Comparison of ENCODE assay signal across 1 cellular context in the genomic region with DNA sequence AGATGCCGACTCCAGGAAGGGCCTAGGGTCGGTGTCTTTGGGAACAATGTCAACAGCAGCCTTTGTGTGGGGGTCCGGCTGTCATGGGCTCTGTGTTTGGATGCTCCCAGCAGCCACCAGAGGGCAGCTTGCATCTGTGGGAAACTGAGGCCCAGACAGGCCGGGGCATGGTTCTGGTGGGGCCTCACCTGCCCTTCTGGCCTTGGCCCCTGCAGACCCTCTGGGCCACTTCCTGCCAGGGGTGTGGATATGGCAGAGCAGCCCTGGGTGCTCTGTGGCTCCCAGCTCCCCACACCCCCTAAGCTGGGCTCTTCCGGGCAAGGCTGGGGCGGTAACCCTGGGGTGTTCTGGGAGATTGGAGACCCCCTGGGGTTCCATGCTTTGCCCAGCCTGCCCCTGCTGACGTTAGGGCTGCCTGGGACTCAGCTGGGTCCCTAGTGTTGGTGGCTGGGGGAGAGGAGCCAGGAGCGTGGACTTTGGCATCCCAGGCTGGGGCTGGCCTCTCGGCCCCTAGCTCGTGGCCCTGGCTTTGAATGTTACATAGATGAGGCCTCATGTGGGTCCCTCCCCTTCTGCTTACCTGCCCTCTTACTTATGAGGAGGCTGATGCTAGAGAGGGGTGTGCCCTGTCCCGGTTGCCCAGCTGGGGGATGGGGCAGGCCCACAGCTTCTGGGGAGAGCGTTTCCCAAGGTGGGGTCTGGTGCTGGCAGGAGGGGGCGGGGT.
TF ChIP-seq lines count a peak whose summit lies in the region.

No MANE protein-coding gene starts in this region.

TF ChIP-seq in HepG2, 621 proteins besides CTCF, POLR2A, EP300 and RAD21 (continued from another document and continues in another):
- TF ChIP-seq PHF8 (CRISPR knock-in tag; IDR thresholded peaks at IDR 0.05): no peak; the same call in 1 of the 2 replicates
- TF ChIP-seq, protein P1, sequence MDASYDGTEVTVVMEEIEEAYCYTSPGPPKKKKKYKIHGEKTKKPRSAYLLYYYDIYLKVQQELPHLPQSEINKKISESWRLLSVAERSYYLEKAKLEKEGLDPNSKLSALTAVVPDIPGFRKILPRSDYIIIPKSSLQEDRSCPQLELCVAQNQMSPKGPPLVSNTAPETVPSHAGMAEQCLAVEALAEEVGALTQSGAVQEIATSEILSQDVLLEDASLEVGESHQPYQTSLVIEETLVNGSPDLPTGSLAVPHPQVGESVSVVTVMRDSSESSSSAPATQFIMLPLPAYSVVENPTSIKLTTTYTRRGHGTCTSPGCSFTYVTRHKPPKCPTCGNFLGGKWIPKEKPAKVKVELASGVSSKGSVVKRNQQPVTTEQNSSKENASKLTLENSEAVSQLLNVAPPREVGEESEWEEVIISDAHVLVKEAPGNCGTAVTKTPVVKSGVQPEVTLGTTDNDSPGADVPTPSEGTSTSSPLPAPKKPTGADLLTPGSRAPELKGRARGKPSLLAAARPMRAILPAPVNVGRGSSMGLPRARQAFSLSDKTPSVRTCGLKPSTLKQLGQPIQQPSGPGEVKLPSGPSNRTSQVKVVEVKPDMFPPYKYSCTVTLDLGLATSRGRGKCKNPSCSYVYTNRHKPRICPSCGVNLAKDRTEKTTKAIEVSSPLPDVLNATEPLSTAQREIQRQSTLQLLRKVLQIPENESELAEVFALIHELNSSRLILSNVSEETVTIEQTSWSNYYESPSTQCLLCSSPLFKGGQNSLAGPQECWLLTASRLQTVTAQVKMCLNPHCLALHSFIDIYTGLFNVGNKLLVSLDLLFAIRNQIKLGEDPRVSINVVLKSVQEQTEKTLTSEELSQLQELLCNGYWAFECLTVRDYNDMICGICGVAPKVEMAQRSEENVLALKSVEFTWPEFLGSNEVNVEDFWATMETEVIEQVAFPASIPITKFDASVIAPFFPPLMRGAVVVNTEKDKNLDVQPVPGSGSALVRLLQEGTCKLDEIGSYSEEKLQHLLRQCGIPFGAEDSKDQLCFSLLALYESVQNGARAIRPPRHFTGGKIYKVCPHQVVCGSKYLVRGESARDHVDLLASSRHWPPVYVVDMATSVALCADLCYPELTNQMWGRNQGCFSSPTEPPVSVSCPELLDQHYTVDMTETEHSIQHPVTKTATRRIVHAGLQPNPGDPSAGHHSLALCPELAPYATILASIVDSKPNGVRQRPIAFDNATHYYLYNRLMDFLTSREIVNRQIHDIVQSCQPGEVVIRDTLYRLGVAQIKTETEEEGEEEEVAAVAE (CRISPR knock-in tag; IDR thresholded peaks at IDR 0.05; ENCODE audit: borderline replicate concordance): peak; percentile 25; the same call in 1 of the 2 replicates
- peak; percentile 62; the same call in 1 of the 2 replicates for TF ChIP-seq GABPB1 (CRISPR knock-in tag; IDR thresholded peaks at IDR 0.05)
- no peak for TF ChIP-seq ZNF800 (CRISPR knock-in tag; IDR thresholded peaks at IDR 0.05)
- TF ChIP-seq RXRB (CRISPR knock-in tag; IDR thresholded peaks at IDR 0.05; ENCODE audit: borderline replicate concordance): peak; percentile 69
- no peak for TF ChIP-seq NFE2 (CRISPR knock-in tag; IDR thresholded peaks at IDR 0.05)
- no peak for TF ChIP-seq MIXL1 (CRISPR knock-in tag; IDR thresholded peaks at IDR 0.05)
- peak; percentile 28; the same call in 1 of the 2 replicates for TF ChIP-seq ZNF644 (CRISPR knock-in tag; IDR thresholded peaks at IDR 0.05; ENCODE audit: low read depth)
- TF ChIP-seq KDM3A (CRISPR knock-in tag; IDR thresholded peaks at IDR 0.05; ENCODE audit: low read depth): no peak
- no peak for TF ChIP-seq ZFP36 (IDR thresholded peaks at IDR 0.05; ENCODE audit: borderline replicate concordance, low read depth, low read length, partially characterized antibody)
- TF ChIP-seq SYNCRIP (IDR thresholded peaks at IDR 0.05; ENCODE audit: insufficient read depth, low read depth, low read length): no peak
- TF ChIP-seq ZNF891 (CRISPR knock-in tag; IDR thresholded peaks at IDR 0.05): no peak
- TF ChIP-seq ZNF34 (CRISPR knock-in tag; IDR thresholded peaks at IDR 0.05; ENCODE audit: borderline replicate concordance): 0 out of 2 replicates have a peak, but pooled peaks have one; percentile 83
- TF ChIP-seq TBX2 (CRISPR knock-in tag; IDR thresholded peaks at IDR 0.05; ENCODE audit: borderline replicate concordance): peak; percentile 42; the same call in 1 of the 2 replicates
- TF ChIP-seq PCBP1 (IDR thresholded peaks at IDR 0.05; ENCODE audit: borderline replicate concordance, low read depth, low read length): peak; percentile 83; the same call in 1 of the 2 replicates
- TF ChIP-seq PLSCR1 (CRISPR knock-in tag; IDR thresholded peaks at IDR 0.05; ENCODE audit: borderline replicate concordance): no peak
- TF ChIP-seq SMYD3 (CRISPR knock-in tag; IDR thresholded peaks at IDR 0.05): no peak
- TF ChIP-seq ZNF557 (CRISPR knock-in tag; IDR thresholded peaks at IDR 0.05): no peak
- 0 out of 2 replicates have a peak, but pooled peaks have one; percentile 34 for TF ChIP-seq ZNF414 (CRISPR knock-in tag; IDR thresholded peaks at IDR 0.05)
- no peak for TF ChIP-seq AGO1 (IDR thresholded peaks at IDR 0.05; ENCODE audit: low read depth, low read length, poor library complexity, severe bottlenecking)
- peak; percentile 49; the same call in 1 of the 3 replicates for TF ChIP-seq MXI1 (IDR thresholded peaks at IDR 0.05; ENCODE audit: borderline replicate concordance, low read depth, low read length)
- peak; percentile 26 for TF ChIP-seq ZNF781 (CRISPR knock-in tag; IDR thresholded peaks at IDR 0.05; ENCODE audit: borderline replicate concordance, not compliant biosample characterization)
- no peak for TF ChIP-seq ETS1 (CRISPR knock-in tag; IDR thresholded peaks at IDR 0.05)
- no peak for TF ChIP-seq RBFOX2 (IDR thresholded peaks at IDR 0.05; ENCODE audit: low read depth, low read length)
- TF ChIP-seq NR2F2 (IDR thresholded peaks at IDR 0.05; ENCODE audit: borderline replicate concordance, low read depth): peak; percentile 35; the same call in 1 of the 2 replicates
- TF ChIP-seq SP1 (IDR thresholded peaks at IDR 0.05): no peak
- TF ChIP-seq SP1 (CRISPR knock-in tag; IDR thresholded peaks at IDR 0.05): no peak
- no peak for TF ChIP-seq NKX3-1 (CRISPR knock-in tag; IDR thresholded peaks at IDR 0.05)
- no peak for TF ChIP-seq PHB2 (IDR thresholded peaks at IDR 0.05; ENCODE audit: partially characterized antibody)
- TF ChIP-seq ZNF704 (CRISPR knock-in tag; IDR thresholded peaks at IDR 0.05; ENCODE audit: borderline replicate concordance): no peak
- TF ChIP-seq ZNF605 (CRISPR knock-in tag; IDR thresholded peaks at IDR 0.05): no peak
- TF ChIP-seq SIX1 (CRISPR knock-in tag; IDR thresholded peaks at IDR 0.05; ENCODE audit: borderline replicate concordance): no peak
- peak; percentile 65; the same call in 1 of the 2 replicates for TF ChIP-seq ZNF598 (CRISPR knock-in tag; IDR thresholded peaks at IDR 0.05; ENCODE audit: borderline replicate concordance)
- no peak for TF ChIP-seq FOXK1 (CRISPR knock-in tag; IDR thresholded peaks at IDR 0.05; ENCODE audit: borderline replicate concordance, low read depth)
- TF ChIP-seq THAP11 (CRISPR knock-in tag; IDR thresholded peaks at IDR 0.05): no peak
- TF ChIP-seq ZZZ3 (CRISPR knock-in tag; IDR thresholded peaks at IDR 0.05; ENCODE audit: borderline replicate concordance): no peak
- TF ChIP-seq ZNF761 (CRISPR knock-in tag; conservative IDR thresholded peaks at IDR 0.05): peak; percentile 54
- TF ChIP-seq PRMT3 (CRISPR knock-in tag; IDR thresholded peaks at IDR 0.05; ENCODE audit: borderline replicate concordance, low read depth): no peak
- no peak for TF ChIP-seq ONECUT2 (CRISPR knock-in tag; IDR thresholded peaks at IDR 0.05)
- TF ChIP-seq ZNF234 (CRISPR knock-in tag; conservative IDR thresholded peaks at IDR 0.05): no peak
- no peak for TF ChIP-seq HNF1B (CRISPR knock-in tag; IDR thresholded peaks at IDR 0.05)
- TF ChIP-seq TEAD3 (CRISPR knock-in tag; optimal IDR thresholded peaks at IDR 0.05; ENCODE audit: borderline replicate concordance): peak; percentile 37
- no peak for TF ChIP-seq FOXK2 (IDR thresholded peaks at IDR 0.05)
- TF ChIP-seq FOXO1 (CRISPR knock-in tag; IDR thresholded peaks at IDR 0.05): no peak
- TF ChIP-seq XBP1 (CRISPR knock-in tag; IDR thresholded peaks at IDR 0.05): no peak
- no peak for TF ChIP-seq ZBTB37 (CRISPR knock-in tag; IDR thresholded peaks at IDR 0.05)
- TF ChIP-seq SRSF9 (IDR thresholded peaks at IDR 0.05; ENCODE audit: borderline replicate concordance, insufficient read depth, low read depth, low read length, poor library complexity, severe bottlenecking): no peak
- no peak for TF ChIP-seq ZNF101 (CRISPR knock-in tag; IDR thresholded peaks at IDR 0.05; ENCODE audit: borderline replicate concordance, low read depth)
- no peak for TF ChIP-seq ZBTB14 (CRISPR knock-in tag; IDR thresholded peaks at IDR 0.05)
- no peak for TF ChIP-seq NFE2L1 (CRISPR knock-in tag; IDR thresholded peaks at IDR 0.05; ENCODE audit: borderline replicate concordance)
